ENCODE assay signal across 8 cellular contexts in genomic region chr1:22773981-22774471, GRCh38.
DNase-seq lines count a peak whose midpoint lies in the region; ATAC-seq and TF ChIP-seq lines count a peak whose summit lies in the region.
"Had no signal": no experiment of that assay in that cellular context is flagged by ENCODE, and none has a peak within 500 bp of the region (broad histone marks: within the 10 kb centered on the region; RNA-seq: fewer than 3 reads in every experiment).

No MANE protein-coding gene starts in this region.

- no peak overlapping the region for H3K4me3 Mint-ChIP-seq in activated T-helper 17 cell treated with anti-CD3 and anti-CD28 coated beads, Interleukin-2, amount 50 U/mL, for 72 hours

- H3K27me3 Mint-ChIP-seq in activated T-helper 17 cell treated with anti-CD3 and anti-CD28 coated beads, Interleukin-2, amount 50 U/mL, for 72 hours, result peaks cover 23% of the 10 kb centered on the region

- no peaks in the 10 kb centered on the region for H3K36me3 Mint-ChIP-seq in activated T-helper 17 cell treated with anti-CD3 and anti-CD28 coated beads, Interleukin-2, amount 50 U/mL, for 72 hours (ENCODE audit: low read depth)

- no peaks in the 10 kb centered on the region for H3K36me3 ChIP-seq in HEK293 (ENCODE audit: control insufficient read depth in 2 of 2, insufficient read depth in 1 of 2, low read length in 2 of 2)
- no peaks in the 10 kb centered on the region for H3K36me3 ChIP-seq in testis (ENCODE audit: low read depth, missing control alignments)

- no peaks in the 10 kb centered on the region for H3K9me3 Mint-ChIP-seq in activated T-helper 17 cell treated with anti-CD3 and anti-CD28 coated beads, Interleukin-2, amount 50 U/mL, for 72 hours

- no peak for TF ChIP-seq POLR2A in testis (IDR thresholded peaks at IDR 0.05)

- CTCF ChIA-PET in HEK293 (lab: Yijun Ruan, JAX), result interaction anchor here (0.8 kb wide), 1 partner anchor 70 kb away, joined by 3 read pairs; no protein-coding TSS in a partner anchor

- WGBS in testis, 2 donors, result 28 to 38% methylated on average over 10 of the region's 10 CpGs

- intact Hi-C loops in testis (cut with DNase I; ENCODE audit: low total_unique reads), result no loop called here

- ATAC-seq in GM19467 (IDR thresholded peaks at IDR 0.05; ENCODE audit: unreplicated experiment), result no peak
- ATAC-seq in activated T-helper 17 cell treated with anti-CD3 and anti-CD28 coated beads, Interleukin-2, amount 50 U/mL, for 72 hours (replicated peaks), result no peak

- H3K4me3 ChIP-seq in HEK293 (ENCODE audit: low read depth, low read length) (no peak overlapping the region), testis (no peak overlapping the region)

- no peaks in the 10 kb centered on the region for H3K27me3 ChIP-seq in testis

- POLR2A ChIA-PET in HEK293 (lab: Yijun Ruan, JAX), result no interaction called here

- no peaks in the 10 kb centered on the region for H3K9me3 ChIP-seq in HEK293 (ENCODE audit: control insufficient read depth, insufficient read depth, low read depth, low read length)
- H3K9me3 ChIP-seq in testis, result no peaks in the 10 kb centered on the region

- TF ChIP-seq CTCF in HEK293 (tag by site-specific recombination; IDR thresholded peaks at IDR 0.05) (no peak), testis (IDR thresholded peaks at IDR 0.05) (no peak)

- no peaks in the 10 kb centered on the region for H3K4me1 Mint-ChIP-seq in activated T-helper 17 cell treated with anti-CD3 and anti-CD28 coated beads, Interleukin-2, amount 50 U/mL, for 72 hours

- H3K4me1 ChIP-seq in HEK293 (ENCODE audit: control insufficient read depth, insufficient read depth, low read length), result no peaks in the 10 kb centered on the region; the same call in 1 of the 2 replicates
- H3K4me1 ChIP-seq in testis, result peaks cover 36% of the 10 kb centered on the region

- no peak overlapping the region for H3K27ac Mint-ChIP-seq in activated T-helper 17 cell treated with anti-CD3 and anti-CD28 coated beads, Interleukin-2, amount 50 U/mL, for 72 hours

- H3K27ac ChIP-seq in HEK293 (ENCODE audit: extremely low read depth, low read depth, low read length) (no peak overlapping the region), testis (peak overlapping the region; percentile 1 to 64)

- peak; percentile 6 for DNase-seq in cerebellum (ENCODE audit: low spot score)
- DNase-seq in left kidney (ENCODE audit: low read depth, low spot score), result peak; percentile 38
- DNase-seq in testis, result peak; percentile 89
- no peak for DNase-seq in activated T-cell treated with anti-CD3 and anti-CD28 coated beads, Interleukin-2, amount 50 U/mL, for 48 hours
- DNase-seq: activated CD4-positive, alpha-beta T cell treated with anti-CD3 and anti-CD28 coated beads for 4 hours had no signal

TF ChIP-seq in HEK293, 187 proteins besides CTCF, POLR2A, EP300 and RAD21:
- TF ChIP-seq GLIS1 (tag by site-specific recombination; IDR thresholded peaks at IDR 0.05), result peak; percentile 43; the same call in 1 of the 2 replicates
- TF ChIP-seq ZNF394 (tag by site-specific recombination; IDR thresholded peaks at IDR 0.05; ENCODE audit: borderline replicate concordance), result peak; percentile 70; the same call in 1 of the 2 replicates
- TF ChIP-seq ZSCAN30 (tag by site-specific recombination; IDR thresholded peaks at IDR 0.05), result no peak
TF ChIP-seq in HEK293: peak in this region for 2.

Comparison
In these comparisons a context has a peak if more than half of its experiments do, and no peak if none do; other contexts are left out.
1. DNase-seq: peak in cerebellum (single experiment), left kidney (single experiment) and testis (single experiment); none in activated T-cell treated with anti-CD3 and anti-CD28 coated beads, Interleukin-2, amount 50 U/mL, for 48 hours (0 of 2).